ENCODE assay signal across 8 cellular contexts in genomic region chr6:2766767-2767314, GRCh38. TPM values are rescaled to one million over a fixed set of nuclear protein-coding genes. Genes with fewer than 3 reads are reported as not detected.
DNase-seq lines count a peak whose midpoint lies in the region; ATAC-seq, FAIRE-seq and TF ChIP-seq lines count a peak whose summit lies in the region.

No MANE protein-coding gene starts in this region.

- peaks cover 42% of the 10 kb centered on the region for H3K4me1 Mint-ChIP-seq in activated naive CD8-positive, alpha-beta T cell treated with anti-CD3 and anti-CD28 coated beads, Interleukin-2, amount 10 ng/mL, durations not matched to agents 7 days and 5 days

- dilution Hi-C loops in keratinocyte (cut with MboI; ENCODE audit: extremely low pct_ligation_motif_present, low sequenced_read_pairs): no loop called here

- peak overlapping the region; percentile 88 for H3K27ac Mint-ChIP-seq in activated naive CD8-positive, alpha-beta T cell treated with anti-CD3 and anti-CD28 coated beads, Interleukin-2, amount 10 ng/mL, durations not matched to agents 7 days and 5 days

- H3K36me3 ChIP-seq in heart left ventricle: peaks cover 0 to 20% (median 9%) of the 10 kb centered on the region in 9 donors
- H3K36me3 ChIP-seq in keratinocyte (ENCODE audit: control insufficient read depth in 2 of 2, extremely low read depth in 1 of 2, insufficient read depth in 2 of 2, low read length in 2 of 2): peaks cover 9 to 21% of the 10 kb centered on the region in 2 experiments
- H3K36me3 ChIP-seq in testis (ENCODE audit: low read depth, missing control alignments): no peaks in the 10 kb centered on the region

- POLR2A ChIA-PET in activated naive CD8-positive, alpha-beta T cell treated with anti-CD3 and anti-CD28 coated beads, Interleukin-2, amount 10 ng/mL, durations not matched to agents 7 days and 5 days (lab: Charles Lee): interaction anchor here (0.7 to 5.1 kb wide), 6 partner anchors 9 to 534 kb away, joined by 3 to 27 read pairs (median 6); partner anchors contain the start of genes RIPK1 and SERPINB1

- peaks cover 11% of the 10 kb centered on the region for H4K20me1 ChIP-seq in keratinocyte (ENCODE audit: control insufficient read depth, extremely low read depth, insufficient read depth, low read length)

- no peak for TF ChIP-seq POLR2A in heart left ventricle (IDR thresholded peaks at IDR 0.05)
- no peak for TF ChIP-seq POLR2A in testis (IDR thresholded peaks at IDR 0.05)

- peaks cover 61% of the 10 kb centered on the region for H3K79me2 ChIP-seq in keratinocyte (ENCODE audit: control insufficient read depth, insufficient read depth, low read length)

- H3K9ac ChIP-seq in keratinocyte (ENCODE audit: control insufficient read depth, extremely low read depth, insufficient read depth, low read length): peak overlapping the region; percentile 86

- H3K27me3 ChIP-seq in heart left ventricle: no peaks in the 10 kb centered on the region
- H3K27me3 ChIP-seq in keratinocyte (ENCODE audit: control insufficient read depth, extremely low read depth, insufficient read depth, low read length): no peaks in the 10 kb centered on the region
- H3K27me3 ChIP-seq in testis: no peaks in the 10 kb centered on the region

- DNase-seq in heart left ventricle: no peak
- DNase-seq in Right ventricle myocardium inferior (ENCODE audit: missing footprints): no peak
- no peak for DNase-seq in activated naive CD8-positive, alpha-beta T cell treated with anti-CD3 and anti-CD28 coated beads, Interleukin-2, amount 10 ng/mL, durations not matched to agents 7 days and 5 days
- DNase-seq in keratinocyte (ENCODE audit: low read depth, low spot score): no peak
- no peak for DNase-seq in testis
- no peak for DNase-seq in HuH-7.5 (ENCODE audit: low spot score)
- no peak for DNase-seq in DMS153 (lab: John Stamatoyannopoulos, UW)

- peak overlapping the region; percentile 71 to 94 (median 86) for H3K4me3 ChIP-seq in heart left ventricle
- peak overlapping the region; percentile 59 to 91 (median 63) for H3K4me3 ChIP-seq in keratinocyte (ENCODE audit: control insufficient read depth in 2 of 3, extremely low read depth in 1 of 3, insufficient read depth in 2 of 3, low read depth in 1 of 3, low read length in 3 of 3)
- peak overlapping the region; percentile 80 to 96 for H3K4me3 ChIP-seq in testis

- peaks cover 12% of the 10 kb centered on the region for H3K36me3 Mint-ChIP-seq in activated naive CD8-positive, alpha-beta T cell treated with anti-CD3 and anti-CD28 coated beads, Interleukin-2, amount 10 ng/mL, durations not matched to agents 7 days and 5 days

- H3K4me3 Mint-ChIP-seq in activated naive CD8-positive, alpha-beta T cell treated with anti-CD3 and anti-CD28 coated beads, Interleukin-2, amount 10 ng/mL, durations not matched to agents 7 days and 5 days: peak overlapping the region; percentile 94

- no peak overlapping the region for H2AFZ ChIP-seq in keratinocyte (ENCODE audit: control insufficient read depth, low read length)

- intact Hi-C loops in heart left ventricle (cut with DNase I): loop anchor here in 1 of 10 donors (10.0 kb wide), 1 partner anchor 298 kb away; the partner anchor contains the start of gene RIPK1
- intact Hi-C loops in Right ventricle myocardium inferior (cut with DNase I): no loop called here
- intact Hi-C loops in testis (cut with DNase I; ENCODE audit: low total_unique reads): no loop called here

- H3K4me2 ChIP-seq in keratinocyte (ENCODE audit: control insufficient read depth, extremely low read depth, insufficient read depth, low read depth, low read length): peak overlapping the region; percentile 95

- H3K4me1 ChIP-seq in heart left ventricle (peaks cover 0 to 56% (median 46%) of the 10 kb centered on the region in 12 donors), keratinocyte (ENCODE audit: control insufficient read depth, extremely low read depth, insufficient read depth, low read length) (peaks cover 22% of the 10 kb centered on the region), testis (peaks cover 11% of the 10 kb centered on the region)

- peaks cover 3% of the 10 kb centered on the region for H3K9me1 ChIP-seq in keratinocyte (ENCODE audit: control insufficient read depth, extremely low read depth, insufficient read depth, low read length)

- no peak for FAIRE-seq in keratinocyte (lab: Jason Lieb, UNC)

- peaks cover 2% of the 10 kb centered on the region for H3K9me3 Mint-ChIP-seq in activated naive CD8-positive, alpha-beta T cell treated with anti-CD3 and anti-CD28 coated beads, Interleukin-2, amount 10 ng/mL, durations not matched to agents 7 days and 5 days

- ATAC-seq in heart left ventricle: no peak
- ATAC-seq in Right ventricle myocardium inferior: no peak
- ATAC-seq in activated naive CD8-positive, alpha-beta T cell treated with anti-CD3 and anti-CD28 coated beads, Interleukin-2, amount 10 ng/mL, durations not matched to agents 7 days and 5 days (ENCODE audit: low read depth): no peak
- ATAC-seq in GM21786 (IDR thresholded peaks at IDR 0.05; ENCODE audit: unreplicated experiment): no peak

- H3K27ac ChIP-seq in heart left ventricle (peak overlapping the region; percentile 92 to 99 (median 97)), keratinocyte (ENCODE audit: control insufficient read depth, insufficient read depth, low read length) (peak overlapping the region; percentile 69), testis (peak overlapping the region; percentile 87 to 94)

- TF ChIP-seq CTCF in heart left ventricle (IDR thresholded peaks at IDR 0.05) (no peak), keratinocyte (optimal IDR thresholded peaks at IDR 0.05 in 1 of 3, IDR thresholded peaks at IDR 0.05 in 1 of 3, conservative IDR thresholded peaks at IDR 0.05 in 1 of 3; ENCODE audit: extremely low read depth in 1 of 3, insufficient read depth in 2 of 3, low read length in 3 of 3) (no peak), testis (IDR thresholded peaks at IDR 0.05) (no peak)

- no peaks in the 10 kb centered on the region for H3K9me3 ChIP-seq in heart left ventricle
- H3K9me3 ChIP-seq in keratinocyte (ENCODE audit: control insufficient read depth, low read depth, low read length): no peaks in the 10 kb centered on the region
- no peaks in the 10 kb centered on the region for H3K9me3 ChIP-seq in testis

- 1 to 2% (median 1%) methylated on average over 10 of the region's 10 CpGs for WGBS in heart left ventricle, 4 donors
- 1 to 5% methylated on average over 10 of the region's 10 CpGs for WGBS in testis, 2 donors

- H3K27me3 Mint-ChIP-seq in activated naive CD8-positive, alpha-beta T cell treated with anti-CD3 and anti-CD28 coated beads, Interleukin-2, amount 10 ng/mL, durations not matched to agents 7 days and 5 days: no peaks in the 10 kb centered on the region

RNA-seq across cellular contexts. Expression of gene WRNIP1, which starts 1.6 kb away (rescaled TPM):
- 10 to 100 TPM; 32.1 to 64.1 (median 34.7) TPM for total RNA-seq in heart left ventricle
- 10 to 100 TPM; 32.7 to 39.0 TPM for polyA plus RNA-seq in heart left ventricle
- total RNA-seq in Right ventricle myocardium inferior: 40.8 TPM
- 10 to 100 TPM; 45.4 to 46.7 TPM for total RNA-seq in activated naive CD8-positive, alpha-beta T cell treated with anti-CD3 and anti-CD28 coated beads, Interleukin-2, amount 10 ng/mL, durations not matched to agents 7 days and 5 days
- polyA plus RNA-seq in keratinocyte: 52.3 to 55.1 TPM (median 54.6 TPM) in 3 replicates
- polyA plus RNA-seq in keratinocyte (2011; ENCODE audit: low read depth): 47.0 TPM
- polyA plus RNA-seq in keratinocyte (2011; cell fraction: cytosol; rRNA removed): 40.7 and 50.1 TPM in 2 replicates
- polyA plus RNA-seq in keratinocyte (2011; cell fraction: nucleus; rRNA removed): 64.8 and 66.7 TPM in 2 replicates
- 38.4 and 45.5 TPM in 2 replicates for polyA plus RNA-seq in keratinocyte (2012; ENCODE audit: low replicate concordance)
- polyA minus RNA-seq in keratinocyte: 38.9 to 48.4 TPM (median 45.6 TPM) in 3 replicates
- polyA minus RNA-seq in keratinocyte (2011; cell fraction: cytosol; rRNA and poly(A)+ RNA removed): 28.0 TPM
- polyA minus RNA-seq in keratinocyte (2011; cell fraction: nucleus; rRNA and poly(A)+ RNA removed): 26.2 and 31.6 TPM in 2 replicates
- total RNA-seq in testis: 100 to 1,000 TPM in 1 of 2 donors, 10 to 100 TPM in 1; 95.8 to 102 TPM
- 57.7 TPM for polyA plus RNA-seq in testis (ENCODE audit: insufficient read depth, low read depth, low replicate concordance)

RNA-seq across cellular contexts. Expression of gene MYLK4, which starts 16.1 kb away (rescaled TPM):
- total RNA-seq in heart left ventricle: 1 to 10 TPM in 3 of 9 donors, under 1 TPM in 6; 0.28 to 1.6 (median 0.80) TPM
- polyA plus RNA-seq in heart left ventricle: under 1 TPM; 0.14 to 0.38 TPM
- total RNA-seq in Right ventricle myocardium inferior: 2.0 TPM
- under 1 TPM; 0.33 to 0.62 TPM for total RNA-seq in activated naive CD8-positive, alpha-beta T cell treated with anti-CD3 and anti-CD28 coated beads, Interleukin-2, amount 10 ng/mL, durations not matched to agents 7 days and 5 days
- 0.22 to 0.31 TPM (median 0.31 TPM) in 3 replicates for polyA plus RNA-seq in keratinocyte
- 0.07 TPM for polyA plus RNA-seq in keratinocyte (2011; ENCODE audit: low read depth)
- polyA plus RNA-seq in keratinocyte (2011; cell fraction: cytosol; rRNA removed): 0.10 and 0.19 TPM in 2 replicates
- polyA plus RNA-seq in keratinocyte (2011; cell fraction: nucleus; rRNA removed): 0.92 and 1.1 TPM in 2 replicates
- 0.08 and 0.11 TPM in 2 replicates for polyA plus RNA-seq in keratinocyte (2012; ENCODE audit: low replicate concordance)
- polyA minus RNA-seq in keratinocyte: 0.07 to 0.32 TPM in 2 of 3 replicates, not detected in the other
- not detected for polyA minus RNA-seq in keratinocyte (2011; cell fraction: cytosol; rRNA and poly(A)+ RNA removed)
- 0.11 and 0.54 TPM in 2 replicates for polyA minus RNA-seq in keratinocyte (2011; cell fraction: nucleus; rRNA and poly(A)+ RNA removed)
- 1 to 10 TPM in 1 of 2 donors, under 1 TPM in 1; 0.71 to 1.5 TPM for total RNA-seq in testis
- polyA plus RNA-seq in testis (ENCODE audit: insufficient read depth, low read depth, low replicate concordance): 0.62 TPM
